ENCODE assay signal across 1 cellular context in the genomic region with DNA sequence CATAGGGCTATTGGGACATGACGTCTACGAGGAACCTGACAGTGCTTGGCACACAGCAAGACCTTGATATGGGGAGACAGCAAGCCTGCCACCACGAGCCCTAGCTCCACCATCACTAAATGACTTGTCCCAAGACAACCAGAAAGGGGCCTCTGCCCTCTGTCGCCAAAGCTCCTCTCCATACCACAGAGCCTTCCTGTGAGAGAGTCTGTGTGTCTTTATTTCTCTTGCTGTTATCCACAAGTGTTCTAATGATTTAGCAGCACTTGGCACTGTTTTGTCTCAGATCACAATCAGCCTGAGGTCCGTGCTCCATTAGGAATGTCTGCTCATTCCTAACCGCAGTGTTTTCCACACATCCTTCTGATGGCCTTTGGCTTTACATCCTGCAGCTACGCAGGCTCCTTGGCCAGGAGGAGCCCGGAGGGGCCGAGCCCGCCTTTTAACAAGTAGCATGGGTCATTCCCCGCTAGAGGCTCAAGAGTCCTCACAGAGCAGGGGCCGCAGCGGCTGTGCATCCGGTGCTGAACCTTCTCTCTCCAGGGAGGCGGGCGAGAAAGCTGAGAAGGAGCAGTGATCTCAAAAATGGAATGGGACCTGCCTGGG.
TF ChIP-seq lines count a peak whose summit lies in the region.

No MANE protein-coding gene starts in this region.

TF ChIP-seq in K562, 482 proteins besides CTCF, POLR2A, EP300 and RAD21:
- TF ChIP-seq, protein P1, sequence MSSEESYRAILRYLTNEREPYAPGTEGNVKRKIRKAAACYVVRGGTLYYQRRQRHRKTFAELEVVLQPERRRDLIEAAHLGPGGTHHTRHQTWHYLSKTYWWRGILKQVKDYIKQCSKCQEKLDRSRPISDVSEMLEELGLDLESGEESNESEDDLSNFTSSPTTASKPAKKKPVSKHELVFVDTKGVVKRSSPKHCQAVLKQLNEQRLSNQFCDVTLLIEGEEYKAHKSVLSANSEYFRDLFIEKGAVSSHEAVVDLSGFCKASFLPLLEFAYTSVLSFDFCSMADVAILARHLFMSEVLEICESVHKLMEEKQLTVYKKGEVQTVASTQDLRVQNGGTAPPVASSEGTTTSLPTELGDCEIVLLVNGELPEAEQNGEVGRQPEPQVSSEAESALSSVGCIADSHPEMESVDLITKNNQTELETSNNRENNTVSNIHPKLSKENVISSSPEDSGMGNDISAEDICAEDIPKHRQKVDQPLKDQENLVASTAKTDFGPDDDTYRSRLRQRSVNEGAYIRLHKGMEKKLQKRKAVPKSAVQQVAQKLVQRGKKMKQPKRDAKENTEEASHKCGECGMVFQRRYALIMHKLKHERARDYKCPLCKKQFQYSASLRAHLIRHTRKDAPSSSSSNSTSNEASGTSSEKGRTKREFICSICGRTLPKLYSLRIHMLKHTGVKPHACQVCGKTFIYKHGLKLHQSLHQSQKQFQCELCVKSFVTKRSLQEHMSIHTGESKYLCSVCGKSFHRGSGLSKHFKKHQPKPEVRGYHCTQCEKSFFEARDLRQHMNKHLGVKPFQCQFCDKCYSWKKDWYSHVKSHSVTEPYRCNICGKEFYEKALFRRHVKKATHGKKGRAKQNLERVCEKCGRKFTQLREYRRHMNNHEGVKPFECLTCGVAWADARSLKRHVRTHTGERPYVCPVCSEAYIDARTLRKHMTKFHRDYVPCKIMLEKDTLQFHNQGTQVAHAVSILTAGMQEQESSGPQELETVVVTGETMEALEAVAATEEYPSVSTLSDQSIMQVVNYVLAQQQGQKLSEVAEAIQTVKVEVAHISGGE (CRISPR knock-in tag; IDR thresholded peaks at IDR 0.05), result no peak
- TF ChIP-seq CBX3 (IDR thresholded peaks at IDR 0.05; ENCODE audit: borderline replicate concordance in 1 of 2, low read length in 2 of 2) (no peak), NR3C1 (CRISPR knock-in tag; IDR thresholded peaks at IDR 0.05) (no peak), NR2C1 (IDR thresholded peaks at IDR 0.05) (no peak), NR2C1 (tag; IDR thresholded peaks at IDR 0.05) (no peak), FOSL1 (tag; conservative IDR thresholded peaks at IDR 0.05) (no peak), SMARCE1 (IDR thresholded peaks at IDR 0.05) (no peak)
